27 cellular contexts compared by ENCODE assay signal in the genomic region with DNA sequence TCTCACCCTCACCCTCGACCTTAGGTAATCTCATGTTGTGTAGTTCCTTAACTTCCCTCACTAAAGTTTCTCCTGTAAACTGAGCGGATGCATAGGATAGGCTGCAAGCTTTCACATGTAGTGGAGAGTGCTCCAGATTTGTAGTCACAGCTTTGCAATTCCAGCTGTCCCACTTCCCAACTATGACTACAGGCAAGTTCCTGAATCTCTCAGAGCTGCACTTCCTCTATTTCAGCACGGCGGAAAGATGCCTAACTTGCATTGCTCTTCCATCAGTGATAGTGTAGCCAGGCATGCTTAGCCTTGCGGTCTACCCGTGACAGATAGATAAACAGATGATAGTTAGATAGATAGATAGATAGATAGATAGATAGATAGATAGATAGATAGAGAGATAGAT.
"Had no signal": no experiment of that assay in that cellular context is flagged by ENCODE, and none has a peak within 500 bp of the region (broad histone marks: within the 10 kb centered on the region; RNA-seq: fewer than 3 reads in every experiment).

No MANE protein-coding gene starts in this region.

- H3K4me2 ChIP-seq: hepatocyte had no signal

- ATAC-seq: activated CD4-positive, alpha-beta T cell treated with anti-CD3 and anti-CD28 coated beads for 36 hours; activated CD8-positive, alpha-beta memory T cell treated with anti-CD3 and anti-CD28 coated beads, Interleukin-2, amount 10 ng/mL, durations not matched to agents 7 days and 5 days; activated CD8-positive, alpha-beta T cell treated with anti-CD3 and anti-CD28 coated beads, Interleukin-2, amount 10 ng/mL, durations not matched to agents 7 days and 5 days; activated T-cell treated with anti-CD3 and anti-CD28 coated beads, Interleukin-2, amount 50 U/mL, for 72 hours; body of pancreas; gastroesophageal sphincter; left ventricle myocardium superior; naive thymus-derived CD8-positive, alpha-beta T cell; pancreas; psoas muscle; stimulated activated naive B cell treated with anti-CD40 and anti-IgM and Interleukin-4, amounts not matched to agents 10 μg/mL and 1 μg/mL and 100 μg/mL, for 72 hours had no signal

- H3K4me1 ChIP-seq: body of pancreas, colonic mucosa, gastroesophageal sphincter, pancreas, psoas muscle, stomach, thyroid gland, upper lobe of left lung had no signal

- H2AFZ ChIP-seq: hepatocyte had no signal

- H3K27ac ChIP-seq: body of pancreas, cardiac muscle cell, colonic mucosa, gastroesophageal sphincter, hepatocyte, pancreas, psoas muscle, stomach, thyroid gland, upper lobe of left lung had no signal

- FAIRE-seq: endometrium, pancreas had no signal

- H3K79me2 ChIP-seq: hepatocyte had no signal

- H3K27me3 ChIP-seq: body of pancreas, cardiac muscle cell, colonic mucosa, gastroesophageal sphincter, pancreas, stomach, thyroid gland, upper lobe of left lung had no signal

- H3K4me3 ChIP-seq: body of pancreas, cardiac muscle cell, colonic mucosa, gastroesophageal sphincter, hepatocyte, pancreas, psoas muscle, stomach, thyroid gland, upper lobe of left lung had no signal

- DNase-seq: activated CD4-positive, alpha-beta T cell treated with anti-CD3 and anti-CD28 coated beads for 36 hours; activated CD4-positive, CD25-positive, alpha-beta regulatory T cell; activated CD8-positive, alpha-beta memory T cell treated with anti-CD3 and anti-CD28 coated beads, Interleukin-2, amount 10 ng/mL, durations not matched to agents 7 days and 5 days; activated CD8-positive, alpha-beta T cell treated with anti-CD3 and anti-CD28 coated beads, Interleukin-2, amount 10 ng/mL, durations not matched to agents 7 days and 5 days; activated naive CD4-positive, alpha-beta T cell; activated T-cell treated with anti-CD3 and anti-CD28 coated beads, Interleukin-2, amount 50 U/mL, for 72 hours; anterior cingulate cortex; body of pancreas; cerebellar nuclear complex; colonic mucosa; effector CD8-positive, alpha-beta T cell; islet precursor cell; left ventricle myocardium superior; naive thymus-derived CD8-positive, alpha-beta T cell; nucleus accumbens; pancreas; psoas muscle; stimulated activated CD4-positive, alpha-beta T cell treated with anti-CD3 and anti-CD28 coated beads, Interleukin-15, amount 100 ng/mL, for 24 hours; stimulated activated CD4-positive, alpha-beta T cell treated with anti-CD3 and anti-CD28 coated beads, Interleukin-2, amount 100 ng/mL, for 24 hours; stimulated activated naive B cell treated with anti-CD40 and anti-IgM and Interleukin-4, amounts not matched to agents 10 μg/mL and 1 μg/mL and 100 μg/mL, for 72 hours; stomach; thyroid gland; upper lobe of left lung had no signal

- H3K36me3 ChIP-seq: cardiac muscle cell, colonic mucosa, gastroesophageal sphincter, pancreas, stomach, thyroid gland, upper lobe of left lung had no signal

- H3K9me3 ChIP-seq: body of pancreas, colonic mucosa, gastroesophageal sphincter, pancreas, psoas muscle, stomach, thyroid gland, upper lobe of left lung had no signal
